28 cellular contexts compared by ENCODE assay signal in the genomic region with DNA sequence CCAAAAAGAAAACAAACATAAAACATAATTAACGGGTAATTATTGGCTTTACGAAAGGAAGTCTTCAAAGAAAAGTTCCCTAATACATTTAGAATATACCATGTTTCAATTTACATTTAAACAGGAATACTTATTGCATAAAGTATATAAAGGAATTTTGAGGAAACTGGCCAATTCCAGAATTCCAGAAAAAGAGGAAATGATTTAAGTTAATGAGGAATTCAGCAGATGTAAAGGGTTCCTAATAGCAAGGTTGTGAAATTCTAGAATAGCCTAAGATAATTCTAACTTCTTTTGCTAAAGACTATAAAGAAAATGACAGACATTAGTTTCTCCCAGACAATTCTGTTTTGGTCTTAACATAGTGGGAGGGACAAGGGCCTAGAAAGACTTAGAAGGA. TPM values are rescaled to one million over a fixed set of nuclear protein-coding genes. Genes with fewer than 3 reads are reported as not detected.
DNase-seq lines count a peak whose midpoint lies in the region; ATAC-seq, FAIRE-seq and TF ChIP-seq lines count a peak whose summit lies in the region.
"Had no signal": no experiment of that assay in that cellular context is flagged by ENCODE, and none has a peak within 500 bp of the region (broad histone marks: within the 10 kb centered on the region; RNA-seq: fewer than 3 reads in every experiment).

No MANE protein-coding gene starts in this region.

- peaks cover 60% of the 10 kb centered on the region for H3K4me1 ChIP-seq in A673 (ENCODE audit: insufficient read depth, low read length, poor library complexity, severe bottlenecking)

- H3K27ac ChIP-seq in A673 (ENCODE audit: low read depth, low read length, poor library complexity, severe bottlenecking): peak overlapping the region; percentile 71
- H3K27ac ChIP-seq: C4-2B, epithelial cell of prostate, gastrocnemius medialis, tibial artery had no signal

- no peaks in the 10 kb centered on the region for H3K9me3 Mint-ChIP-seq in chondrocyte (ENCODE audit: low read depth)
- H3K9me3 Mint-ChIP-seq: activated T-cell treated with anti-CD3 and anti-CD28 coated beads, Interleukin-2, amount 50 U/mL, for 4 hours had no signal

- no peaks in the 10 kb centered on the region for H3K9me3 ChIP-seq in A673 (ENCODE audit: low read depth, low read length, poor library complexity, severe bottlenecking)
- H3K9me3 ChIP-seq: gastrocnemius medialis, SK-N-SH, tibial artery had no signal

- ATAC-seq in HG02642 (IDR thresholded peaks at IDR 0.05; ENCODE audit: poor library complexity, unreplicated experiment) (no peak), GM18517 (IDR thresholded peaks at IDR 0.05; ENCODE audit: unreplicated experiment) (no peak)
- ATAC-seq: gastrocnemius medialis had no signal

- H3K27me3 ChIP-seq in A673 (replicated peaks; ENCODE audit: insufficient read depth, low read depth, low read length, poor library complexity): no peaks in the 10 kb centered on the region
- H3K27me3 ChIP-seq: gastrocnemius medialis, tibial artery had no signal

- H3K4me3 Mint-ChIP-seq in chondrocyte (ENCODE audit: unreplicated experiment): no peak overlapping the region

- no peaks in the 10 kb centered on the region for H3K27me3 Mint-ChIP-seq in chondrocyte (ENCODE audit: low read depth)
- H3K27me3 Mint-ChIP-seq: progenitor cell of endocrine pancreas had no signal

- no TSS peak for BruUV-seq in A673 (replicated peaks; lab: Mats Ljungman, UMichigan)

- H3K36me3 Mint-ChIP-seq in chondrocyte (ENCODE audit: low read depth): no peaks in the 10 kb centered on the region

- DNase-seq in A673 (ENCODE audit: low spot score) (peak; percentile 37), chondrocyte (ENCODE audit: low spot score) (no peak), DMS79 (lab: John Stamatoyannopoulos, UW) (no peak)
- DNase-seq in activated CD4-positive, CD25-positive, alpha-beta regulatory T cell (lab: John Stamatoyannopoulos, UW): no peak
- DNase-seq: ACHN; activated CD4-positive, alpha-beta T cell treated with anti-CD3 and anti-CD28 coated beads for 1 hour; activated naive CD4-positive, alpha-beta T cell treated with anti-CD3 and anti-CD28 coated beads, Interleukin-2, amount 50 U/mL, for 16 hours; activated T-cell treated with anti-CD3 and anti-CD28 coated beads, Interleukin-2, amount 50 U/mL, for 4 hours; gastrocnemius medialis; H7; Kasumi-1; mesendoderm; NCI-H1048; NCI-H2029 treated with DMSO at 0.1 percent for 48 hours; RPMI8226; stimulated activated CD4-positive, alpha-beta T cell treated with anti-CD3 and anti-CD28 coated beads, Interleukin-2, amount 100 ng/mL, for 24 hours; stimulated activated naive CD4-positive, alpha-beta T cell; tibial artery had no signal

- H3K4me3 ChIP-seq in A673 (ENCODE audit: low read depth, low read length, poor library complexity, severe bottlenecking): peak overlapping the region; percentile 34
- H3K4me3 ChIP-seq: gastrocnemius medialis, tibial artery had no signal

- POLR2A ChIA-PET in A673 (lab: Charles Lee; ENCODE audit: low non-redundant PET): no interaction called here

- no peaks in the 10 kb centered on the region for H3K36me3 ChIP-seq in A673 (ENCODE audit: insufficient read depth, low read length, poor library complexity, severe bottlenecking)
- H3K36me3 ChIP-seq: gastrocnemius medialis, tibial artery had no signal

- peaks cover 36% of the 10 kb centered on the region for H3K4me1 Mint-ChIP-seq in chondrocyte (ENCODE audit: low read depth)

- H3K27ac Mint-ChIP-seq in chondrocyte (ENCODE audit: unreplicated experiment): peak overlapping the region; percentile 86
- H3K27ac Mint-ChIP-seq: progenitor cell of endocrine pancreas had no signal

- FAIRE-seq in G401.6 (lab: Jason Lieb, UNC): peak; percentile 25
- FAIRE-seq in islet of Langerhans (lab: Jason Lieb, UNC): peak; percentile 78
- FAIRE-seq: colon, GM12892 had no signal

- CTCF ChIA-PET in A673 (lab: Charles Lee): no interaction called here

- TF ChIP-seq CTCF in A673 (conservative IDR thresholded peaks at IDR 0.05; ENCODE audit: low read depth, low read length): no peak
- no peak for TF ChIP-seq CTCF in chondrocyte (IDR thresholded peaks at IDR 0.05)

- intact Hi-C loops in A673 (cut with micrococcal nuclease; ENCODE audit: unreplicated experiment): loop anchor here (2.0 to 10.0 kb wide), 4 partner anchors 183 to 1493 kb away; no protein-coding TSS in a partner anchor

RNA-seq across cellular contexts. Expression of gene DTNBP1, which starts 35.0 kb away (rescaled TPM):
- total RNA-seq in A673 (2021) (25.7 and 28.2 TPM in 2 replicates), chondrocyte (13.8 to 18.0 TPM (median 17.3 TPM) in 3 replicates)
